ENCODE assay signal across 26 cellular contexts in the genomic region with DNA sequence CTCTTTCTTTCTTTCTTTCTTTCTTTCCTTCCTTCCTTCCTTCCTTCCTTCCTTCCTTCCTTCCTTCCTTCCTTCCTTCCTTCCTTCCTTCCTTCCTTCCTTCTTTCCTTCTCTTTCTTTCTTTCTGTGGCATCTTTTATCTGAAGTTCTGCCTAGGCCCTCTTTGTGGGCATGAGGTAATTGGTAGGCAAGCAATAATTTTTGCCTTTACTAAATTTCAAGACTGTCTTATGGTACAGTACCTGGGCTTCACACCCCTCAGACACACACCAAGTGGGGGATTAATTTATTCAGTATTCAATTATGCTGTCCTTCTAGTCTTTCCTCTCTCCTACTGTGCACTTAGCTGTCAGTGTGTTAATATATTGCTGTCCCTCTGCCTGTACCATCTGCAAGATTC.
"Had no signal": no experiment of that assay in that cellular context is flagged by ENCODE, and none has a peak within 500 bp of the region (broad histone marks: within the 10 kb centered on the region; RNA-seq: fewer than 3 reads in every experiment).

No MANE protein-coding gene starts in this region.

- H3K4me1 ChIP-seq: neural progenitor cell, parathyroid adenoma, psoas muscle, right lobe of liver, sigmoid colon, suprapubic skin, testis, tibial artery, upper lobe of left lung, vagina had no signal

- H2AFZ ChIP-seq: neural progenitor cell, parathyroid adenoma had no signal

- H3K79me2 ChIP-seq: parathyroid adenoma had no signal

- H3K36me3 ChIP-seq: neural progenitor cell, ovary, right lobe of liver, sigmoid colon, suprapubic skin, tibial artery, upper lobe of left lung, vagina had no signal

- ATAC-seq: naive thymus-derived CD8-positive, alpha-beta T cell; natural killer cell treated with Interleukin-12 subunit alpha and Interleukin-12 subunit beta and Interleukin-15 and Interleukin-18, amount 100 ng/mL, for 72 hours; psoas muscle; right cardiac atrium; right lobe of liver; stimulated activated naive CD8-positive, alpha-beta T cell treated with anti-CD3 and anti-CD28 coated beads, Interleukin-15, amount 100 ng/mL, for 72 hours; stimulated activated naive CD8-positive, alpha-beta T cell treated with anti-CD3 and anti-CD28 coated beads, Interleukin-15, Interleukin-2, amounts not matched to agents 100 U/mL and 50 U/mL, for 24 hours had no signal

- H3K4me2 ChIP-seq: neural progenitor cell had no signal

- H3K27me3 ChIP-seq: neural progenitor cell, ovary, right lobe of liver, sigmoid colon, suprapubic skin, testis, tibial artery, upper lobe of left lung, vagina had no signal

- DNase-seq: naive thymus-derived CD8-positive, alpha-beta T cell; occipital lobe; ovary; posterior cingulate gyrus; psoas muscle; right cardiac atrium; right lobe of liver; sigmoid colon; small intestine; stimulated activated CD4-positive, alpha-beta T cell treated with anti-CD3 and anti-CD28 coated beads, Interleukin-1b, Interleukin-23, amount 100 ng/mL, for 48 hours; stimulated activated CD4-positive, alpha-beta T cell treated with anti-CD3 and anti-CD28 coated beads, Interleukin-4, amount 100 ng/mL, for 1 hour; stimulated activated CD4-positive, alpha-beta T cell treated with anti-CD3 and anti-CD28 coated beads, Interleukin-4, amount 100 ng/mL, for 4 hours; stimulated activated CD8-positive, alpha-beta memory T cell treated with anti-CD3 and anti-CD28 coated beads, Interleukin-4, amount 100 ng/mL, for 48 hours; stimulated activated naive CD4-positive, alpha-beta T cell; stimulated activated naive CD8-positive, alpha-beta T cell treated with anti-CD3 and anti-CD28 coated beads, Interleukin-15, amount 100 ng/mL, for 72 hours; stimulated activated naive CD8-positive, alpha-beta T cell treated with anti-CD3 and anti-CD28 coated beads, Interleukin-15, Interleukin-2, amounts not matched to agents 100 U/mL and 50 U/mL, for 24 hours; substantia nigra; testis; tibial artery; trophoblast cell; upper lobe of left lung had no signal

- H3K27ac ChIP-seq: neural progenitor cell, ovary, parathyroid adenoma, psoas muscle, right lobe of liver, sigmoid colon, suprapubic skin, testis, tibial artery, upper lobe of left lung, vagina had no signal

- H3K9me3 ChIP-seq: ovary, psoas muscle, right lobe of liver, sigmoid colon, suprapubic skin, testis, tibial artery, upper lobe of left lung, vagina had no signal

- H3K4me3 ChIP-seq: neural progenitor cell, ovary, psoas muscle, right lobe of liver, sigmoid colon, suprapubic skin, testis, tibial artery, upper lobe of left lung, vagina had no signal

- H3K9ac ChIP-seq: neural progenitor cell, parathyroid adenoma had no signal
